Comparison of ENCODE assay signal across 12 cellular contexts in genomic region chr10:6207658-6208057, GRCh38. TPM values are rescaled to one million over a fixed set of nuclear protein-coding genes. Genes with fewer than 3 reads are reported as not detected.
DNase-seq lines count a peak whose midpoint lies in the region; ATAC-seq and TF ChIP-seq lines count a peak whose summit lies in the region.
"Had no signal": no experiment of that assay in that cellular context is flagged by ENCODE, and none has a peak within 500 bp of the region (broad histone marks: within the 10 kb centered on the region; RNA-seq: fewer than 3 reads in every experiment).

No MANE protein-coding gene starts in this region.

- no peaks in the 10 kb centered on the region for H3K27me3 Mint-ChIP-seq in activated T-cell treated with anti-CD3 and anti-CD28 coated beads, Interleukin-2, amount 50 U/mL, for 4 hours (ENCODE audit: low read depth)
- H3K27me3 Mint-ChIP-seq in effector memory CD8-positive, alpha-beta T cell, result no peaks in the 10 kb centered on the region

- 49 to 77% (median 72%) methylated on average over 4 of the region's 4 CpGs for WGBS in spleen, 5 donors

- intact Hi-C loops in spleen (cut with DNase I; ENCODE audit: low total_unique reads), result loop anchor here (10.0 kb wide), 1 partner anchor 103 kb away; no protein-coding TSS in a partner anchor

- H3K9me3 Mint-ChIP-seq in activated T-cell treated with anti-CD3 and anti-CD28 coated beads, Interleukin-2, amount 50 U/mL, for 4 hours, result no peaks in the 10 kb centered on the region
- no peaks in the 10 kb centered on the region for H3K9me3 Mint-ChIP-seq in effector memory CD8-positive, alpha-beta T cell

- H3K27ac ChIP-seq in RWPE1, result peak overlapping the region; percentile 49; the same call in 1 of the 2 replicates
- H3K27ac ChIP-seq in spleen, result peak overlapping the region in 7 of 8 donors; percentile 36 to 88 (median 79)
- H3K27ac ChIP-seq: ovary had no signal

- no peaks in the 10 kb centered on the region for H3K27me3 ChIP-seq in spleen (replicated peaks in 1 of 7)
- H3K27me3 ChIP-seq: ovary had no signal

- DNase-seq in activated T-cell treated with anti-CD3 and anti-CD28 coated beads, Interleukin-2, amount 50 U/mL, for 4 hours, result no peak
- DNase-seq in activated T-cell treated with anti-CD3 and anti-CD28 coated beads, Interleukin-2, amount 50 U/mL, for 1 hour, result no peak
- no peak for DNase-seq in RWPE1 (ENCODE audit: low spot score)
- DNase-seq in effector memory CD8-positive, alpha-beta T cell, result no peak
- no peak for DNase-seq in spleen
- DNase-seq in NCI-H1105 treated with DMSO at 0.1 percent for 48 hours (lab: John Stamatoyannopoulos, UW), result no peak
- no peak for DNase-seq in mucosa of gallbladder (ENCODE audit: low spot score)
- DNase-seq in iPS-NIHi7 (ENCODE audit: extremely low spot score), result no peak
- DNase-seq: activated CD4-positive, CD25-positive, alpha-beta regulatory T cell treated with anti-CD3 and anti-CD28 coated beads, Interleukin-2, amount 50 U/mL, for 72 hours; activated effector memory CD4-positive, alpha-beta T cell treated with anti-CD3 and anti-CD28 coated beads, Interleukin-2, amount 50 U/mL, for 16 hours; foreskin fibroblast; ovary had no signal

- no peaks in the 10 kb centered on the region for H3K9me3 ChIP-seq in spleen
- H3K9me3 ChIP-seq: ovary had no signal

- H3K4me1 ChIP-seq in spleen, result peaks cover 14 to 70% (median 37%) of the 10 kb centered on the region in 6 donors

- TF ChIP-seq CTCF in RWPE1 (conservative IDR thresholded peaks at IDR 0.05; ENCODE audit: low read depth) (no peak), spleen (IDR thresholded peaks at IDR 0.05 in 8 of 11, conservative IDR thresholded peaks at IDR 0.05 in 3 of 11) (no peak)

- CTCF ChIA-PET in RWPE1 (lab: Yijun Ruan, JAX), result no interaction called here

- ATAC-seq in activated T-cell treated with anti-CD3 and anti-CD28 coated beads, Interleukin-2, amount 50 U/mL, for 4 hours, result no peak
- no peak for ATAC-seq in effector memory CD8-positive, alpha-beta T cell (replicated peaks)

- H3K4me3 Mint-ChIP-seq in activated T-cell treated with anti-CD3 and anti-CD28 coated beads, Interleukin-2, amount 50 U/mL, for 4 hours, result peak overlapping the region; percentile 6
- no peak overlapping the region for H3K4me3 Mint-ChIP-seq in effector memory CD8-positive, alpha-beta T cell

- no peak for TF ChIP-seq POLR2A in spleen (IDR thresholded peaks at IDR 0.05)

- H3K4me3 ChIP-seq in spleen, result peak overlapping the region in 1 of 8 donors; percentile 42
- H3K4me3 ChIP-seq: ovary had no signal

- peaks cover 0 to 18% (median 0%) of the 10 kb centered on the region in 6 donors for H3K36me3 ChIP-seq in spleen
- H3K36me3 ChIP-seq: ovary had no signal

- H3K36me3 Mint-ChIP-seq in activated T-cell treated with anti-CD3 and anti-CD28 coated beads, Interleukin-2, amount 50 U/mL, for 4 hours (ENCODE audit: insufficient read depth), result peaks cover 4% of the 10 kb centered on the region
- peaks cover 49% of the 10 kb centered on the region for H3K36me3 Mint-ChIP-seq in effector memory CD8-positive, alpha-beta T cell (ENCODE audit: insufficient read depth)

- H3K27ac Mint-ChIP-seq in effector memory CD8-positive, alpha-beta T cell, result peak overlapping the region; percentile 35 to 38

- POLR2A ChIA-PET in RWPE1 (lab: Yijun Ruan, JAX; ENCODE audit: low non-redundant PET), result no interaction called here

- peaks cover 26% of the 10 kb centered on the region for H3K4me1 Mint-ChIP-seq in activated T-cell treated with anti-CD3 and anti-CD28 coated beads, Interleukin-2, amount 50 U/mL, for 4 hours (ENCODE audit: low read depth)
- H3K4me1 Mint-ChIP-seq in effector memory CD8-positive, alpha-beta T cell (ENCODE audit: low read depth in 2 of 2), result peaks cover 13 to 24% of the 10 kb centered on the region in 2 donors

RNA-seq across cellular contexts. Expression of gene PFKFB3, which starts 4.9 kb away (rescaled TPM):
- 10 to 100 TPM; 60.5 to 77.0 (median 68.8) TPM for total RNA-seq in activated T-cell treated with anti-CD3 and anti-CD28 coated beads, Interleukin-2, amount 50 U/mL, for 4 hours
- total RNA-seq in spleen (100 to 1,000 TPM in 5 of 7 donors, 10 to 100 TPM in 2; 74.2 to 227 (median 145) TPM), mucosa of gallbladder (100 TPM)
- polyA plus RNA-seq in spleen, result 10 to 100 TPM in 1 of 3 donors, 1 to 10 TPM in 2; 6.3 to 20.9 (median 8.8) TPM
